11 cellular contexts compared by ENCODE assay signal in genomic region chr16:50684823-50685455, GRCh38. TPM values are rescaled to one million over a fixed set of nuclear protein-coding genes. Genes with fewer than 3 reads are reported as not detected.
DNase-seq lines count a peak whose midpoint lies in the region; ATAC-seq and TF ChIP-seq lines count a peak whose summit lies in the region.
"Had no signal": no experiment of that assay in that cellular context is flagged by ENCODE, and none has a peak within 500 bp of the region (broad histone marks: within the 10 kb centered on the region; RNA-seq: fewer than 3 reads in every experiment).

No MANE protein-coding gene starts in this region.

- no peaks in the 10 kb centered on the region for H3K9me3 Mint-ChIP-seq in activated T-helper 17 cell treated with anti-CD3 and anti-CD28 coated beads, Interleukin-2, amount 50 U/mL, for 72 hours

- no peaks in the 10 kb centered on the region for H3K27me3 Mint-ChIP-seq in activated T-helper 17 cell treated with anti-CD3 and anti-CD28 coated beads, Interleukin-2, amount 50 U/mL, for 72 hours

- peak overlapping the region; percentile 77 for H3K4me3 Mint-ChIP-seq in activated T-helper 17 cell treated with anti-CD3 and anti-CD28 coated beads, Interleukin-2, amount 50 U/mL, for 72 hours

- H3K27me3 ChIP-seq in GM06990 (replicated peaks; ENCODE audit: control insufficient read depth, insufficient read depth, low read length) = no peaks in the 10 kb centered on the region
- no peaks in the 10 kb centered on the region for H3K27me3 ChIP-seq in HL-60 (ENCODE audit: insufficient read depth, poor library complexity, severe bottlenecking)
- no peaks in the 10 kb centered on the region for H3K27me3 ChIP-seq in neutrophil
- H3K27me3 ChIP-seq in tibial nerve = no peaks in the 10 kb centered on the region

- no peak for TF ChIP-seq POLR2A in tibial nerve (IDR thresholded peaks at IDR 0.05)

- peaks cover 45% of the 10 kb centered on the region for H3K4me1 Mint-ChIP-seq in activated T-helper 17 cell treated with anti-CD3 and anti-CD28 coated beads, Interleukin-2, amount 50 U/mL, for 72 hours

- peak; percentile 38 for DNase-seq in GM06990 (ENCODE audit: extremely low read depth, insufficient read length)
- DNase-seq in HL-60 (ENCODE audit: low read depth in 1 of 2, low spot score in 1 of 2) = peak; percentile 45 to 75
- no peak for DNase-seq in activated gamma-delta T cell (lab: John Stamatoyannopoulos, UW)
- DNase-seq in NCI-H510A treated with DMSO at 0.1 percent for 48 hours (lab: John Stamatoyannopoulos, UW) = no peak
- no peak for DNase-seq in foreskin fibroblast
- no peak for DNase-seq in tibial nerve (ENCODE audit: low spot score in 2 of 2)
- DNase-seq: midbrain had no signal

- H3K36me3 ChIP-seq in GM06990 (ENCODE audit: control insufficient read depth, insufficient read depth, low read length) (no peaks in the 10 kb centered on the region), neutrophil (no peaks in the 10 kb centered on the region), tibial nerve (no peaks in the 10 kb centered on the region)

- WGBS in tibial nerve, 2 donors = 82% methylated on average over 11 of the region's 11 CpGs

- no peak for TF ChIP-seq EP300 in tibial nerve (IDR thresholded peaks at IDR 0.05)

- peaks cover 12% of the 10 kb centered on the region for H3K36me3 Mint-ChIP-seq in activated T-helper 17 cell treated with anti-CD3 and anti-CD28 coated beads, Interleukin-2, amount 50 U/mL, for 72 hours (ENCODE audit: low read depth)

- no peak overlapping the region for H3K4me3 ChIP-seq in GM06990 (replicated peaks; ENCODE audit: low read depth, low read length)
- H3K4me3 ChIP-seq in HL-60 (replicated peaks; ENCODE audit: insufficient read depth, low read length) = no peak overlapping the region
- peak overlapping the region; percentile 23 to 51 for H3K4me3 ChIP-seq in neutrophil (ENCODE audit: low read depth in 1 of 2, low read length in 1 of 2)
- H3K4me3 ChIP-seq in foreskin fibroblast (ENCODE audit: low read depth in 1 of 2, low read length in 2 of 2) = no peak overlapping the region
- H3K4me3 ChIP-seq in tibial nerve = no peak overlapping the region

- peaks cover 90 to 97% of the 10 kb centered on the region in 2 experiments for H3K4me1 ChIP-seq in neutrophil (ENCODE audit: control insufficient read depth in 1 of 2, insufficient read depth in 1 of 2, low read depth in 1 of 2, low read length in 1 of 2)
- peaks cover 0 to 18% (median 2%) of the 10 kb centered on the region in 4 donors for H3K4me1 ChIP-seq in tibial nerve

- TF ChIP-seq CTCF in GM06990 (IDR thresholded peaks at IDR 0.05; ENCODE audit: insufficient read depth, low read length, poor library complexity, severe bottlenecking) (no peak), HL-60 (IDR thresholded peaks at IDR 0.05; ENCODE audit: insufficient read depth, low read length) (no peak), neutrophil (IDR thresholded peaks at IDR 0.05) (no peak), foreskin fibroblast (IDR thresholded peaks at IDR 0.05; ENCODE audit: low read depth, low read length) (no peak), tibial nerve (IDR thresholded peaks at IDR 0.05) (no peak)

- H3K27ac Mint-ChIP-seq in activated T-helper 17 cell treated with anti-CD3 and anti-CD28 coated beads, Interleukin-2, amount 50 U/mL, for 72 hours = peak overlapping the region; percentile 86

- peak overlapping the region; percentile 85 for H3K27ac ChIP-seq in HL-60 (replicated peaks)
- H3K27ac ChIP-seq in neutrophil = peak overlapping the region; percentile 93
- H3K27ac ChIP-seq in tibial nerve = no peak overlapping the region

- ATAC-seq in activated T-helper 17 cell treated with anti-CD3 and anti-CD28 coated beads, Interleukin-2, amount 50 U/mL, for 72 hours (replicated peaks) = peak; percentile 72

- H3K9me3 ChIP-seq in neutrophil (no peaks in the 10 kb centered on the region), tibial nerve (no peaks in the 10 kb centered on the region)

RNA-seq across cellular contexts. Expression of gene SNX20, which starts 3.8 kb away (rescaled TPM):
- 10 to 100 TPM; 53.9 to 96.9 TPM for total RNA-seq in activated T-helper 17 cell treated with anti-CD3 and anti-CD28 coated beads, Interleukin-2, amount 50 U/mL, for 72 hours
- 1 to 10 TPM; 1.7 to 5.1 (median 2.3) TPM for total RNA-seq in tibial nerve
- total RNA-seq: endothelial cell of umbilical vein, renal cortical epithelial cell had no signal

RNA-seq across cellular contexts. Expression of gene NOD2, which starts 8.5 kb away (rescaled TPM):
- 10 to 100 TPM in 1 of 2 donors, 1 to 10 TPM in 1; 7.6 to 28.4 TPM for total RNA-seq in activated T-helper 17 cell treated with anti-CD3 and anti-CD28 coated beads, Interleukin-2, amount 50 U/mL, for 72 hours
- total RNA-seq in tibial nerve = 10 to 100 TPM in 1 of 4 donors, 1 to 10 TPM in 3; 1.3 to 10.2 (median 2.7) TPM

RNA-seq across cellular contexts. Expression of gene CYLD, which starts 56.9 kb away (rescaled TPM):
- total RNA-seq in activated T-helper 17 cell treated with anti-CD3 and anti-CD28 coated beads, Interleukin-2, amount 50 U/mL, for 72 hours = 100 to 1,000 TPM; 112 to 130 TPM
- 10 to 100 TPM; 23.7 to 52.7 (median 38.3) TPM for total RNA-seq in tibial nerve

Comparison
In these comparisons a context has a peak if more than half of its experiments do, and no peak if none do; other contexts are left out.
1. DNase-seq: peak in GM06990 (single experiment) and HL-60 (2 of 2); none in activated gamma-delta T cell (single experiment), NCI-H510A treated with DMSO at 0.1 percent for 48 hours (single experiment), foreskin fibroblast (0 of 2) and tibial nerve (0 of 2).
2. H3K4me3 ChIP-seq: peak in neutrophil (2 of 2); none in GM06990 (single experiment), HL-60 (single experiment), foreskin fibroblast (0 of 2) and tibial nerve (0 of 4).
3. H3K27ac ChIP-seq: peak in HL-60 (single experiment) and neutrophil (single experiment); none in tibial nerve (0 of 4).
4. RNA of gene SNX20, which starts 3.8 kb away (total RNA-seq): 53.9 to 96.9 TPM in activated T-helper 17 cell treated with anti-CD3 and anti-CD28 coated beads, Interleukin-2, amount 50 U/mL, for 72 hours; 1.7 to 5.1 TPM in tibial nerve; every median in the first group is over 4 times any median in the second.